In the genomic region with DNA sequence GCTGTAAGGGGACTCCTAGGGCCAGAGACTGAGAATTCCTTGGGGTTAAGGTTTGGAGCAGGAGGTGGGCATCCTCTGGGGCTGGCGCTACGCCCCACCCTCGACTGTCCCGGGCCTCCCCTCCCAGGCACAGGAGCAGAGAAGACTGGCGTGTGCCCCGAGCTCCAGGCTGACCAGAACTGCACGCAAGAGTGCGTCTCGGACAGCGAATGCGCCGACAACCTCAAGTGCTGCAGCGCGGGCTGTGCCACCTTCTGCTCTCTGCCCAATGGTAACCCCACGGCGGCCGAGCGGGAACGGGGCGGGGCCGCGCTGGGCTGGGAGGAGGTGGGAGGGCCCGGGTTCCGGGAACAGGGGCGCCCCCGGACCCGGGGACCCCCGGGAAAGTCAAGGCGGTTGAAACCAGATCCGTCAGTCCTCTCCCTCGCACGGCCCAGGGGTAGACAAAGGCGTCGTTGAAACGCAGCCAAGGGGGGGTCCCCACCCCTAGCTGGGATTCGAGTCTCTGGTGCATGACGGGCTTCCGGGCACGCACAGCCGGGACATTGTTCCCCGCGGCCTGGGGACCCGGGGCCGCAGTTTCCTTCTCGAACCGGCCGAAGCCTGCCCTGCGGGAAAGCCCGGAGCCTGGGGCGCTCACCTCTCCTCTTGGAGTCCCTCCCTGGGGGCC, we compare ENCODE assay signal across 9 cellular contexts. TPM values are rescaled to one million over a fixed set of nuclear protein-coding genes. Genes with fewer than 3 reads are reported as not detected.
DNase-seq lines count a peak whose midpoint lies in the region; ATAC-seq and TF ChIP-seq lines count a peak whose summit lies in the region.
"Had no signal": no experiment of that assay in that cellular context is flagged by ENCODE, and none has a peak within 500 bp of the region (broad histone marks: within the 10 kb centered on the region; RNA-seq: fewer than 3 reads in every experiment).

No MANE protein-coding gene starts in this region.

- H3K27ac Mint-ChIP-seq in chondrocyte (ENCODE audit: unreplicated experiment), result no peak overlapping the region
- H3K27ac Mint-ChIP-seq in stimulated activated memory B cell treated with anti-CD40 and anti-IgM and Interleukin-4, amounts not matched to agents 10 μg/mL and 1 μg/mL and 100 μg/mL, for 72 hours, result peak overlapping the region; percentile 57

- no peaks in the 10 kb centered on the region for H3K9me3 ChIP-seq in right lobe of liver

- H3K4me3 ChIP-seq in right lobe of liver, result peak overlapping the region; percentile 4 to 48 (median 31)

- H3K36me3 ChIP-seq in right lobe of liver, result no peaks in the 10 kb centered on the region

- no peak overlapping the region for H3K27ac ChIP-seq in right lobe of liver

- H3K4me1 Mint-ChIP-seq in chondrocyte (ENCODE audit: low read depth), result peaks cover 15% of the 10 kb centered on the region
- peaks cover 20% of the 10 kb centered on the region for H3K4me1 Mint-ChIP-seq in stimulated activated memory B cell treated with anti-CD40 and anti-IgM and Interleukin-4, amounts not matched to agents 10 μg/mL and 1 μg/mL and 100 μg/mL, for 72 hours

- H3K36me3 Mint-ChIP-seq in chondrocyte (ENCODE audit: low read depth), result peaks cover 2% of the 10 kb centered on the region
- H3K36me3 Mint-ChIP-seq in stimulated activated memory B cell treated with anti-CD40 and anti-IgM and Interleukin-4, amounts not matched to agents 10 μg/mL and 1 μg/mL and 100 μg/mL, for 72 hours, result no peaks in the 10 kb centered on the region

- H3K27me3 Mint-ChIP-seq in chondrocyte (ENCODE audit: low read depth), result peaks cover 41% of the 10 kb centered on the region
- H3K27me3 Mint-ChIP-seq in stimulated activated memory B cell treated with anti-CD40 and anti-IgM and Interleukin-4, amounts not matched to agents 10 μg/mL and 1 μg/mL and 100 μg/mL, for 72 hours, result peaks cover 42% of the 10 kb centered on the region

- H3K9me3 Mint-ChIP-seq in chondrocyte (ENCODE audit: low read depth), result peaks cover 8% of the 10 kb centered on the region
- H3K9me3 Mint-ChIP-seq in stimulated activated memory B cell treated with anti-CD40 and anti-IgM and Interleukin-4, amounts not matched to agents 10 μg/mL and 1 μg/mL and 100 μg/mL, for 72 hours, result no peaks in the 10 kb centered on the region

- WGBS in right lobe of liver (ENCODE audit: insufficient coverage, low coverage, low lambda C conversion rate, missing lambda C conversion rate), result 2% methylated on average over 22 of the region's 50 CpGs

- TF ChIP-seq CTCF in chondrocyte (IDR thresholded peaks at IDR 0.05) (no peak), right lobe of liver (IDR thresholded peaks at IDR 0.05) (no peak)

- DNase-seq in DMS153 treated with DMSO at 0.1 percent for 48 hours (lab: John Stamatoyannopoulos, UW; ENCODE audit: unreplicated experiment), result peak; percentile 56
- DNase-seq in NCI-H345 (lab: John Stamatoyannopoulos, UW), result peak; percentile 78
- no peak for DNase-seq in chondrocyte (ENCODE audit: low spot score)
- DNase-seq in right lobe of liver, result peak in 1 of 3 donors; percentile 37
- DNase-seq in HCEC 1CT, result no peak
- DNase-seq in NCI-H2081 treated with DMSO at 0.1 percent for 48 hours (lab: John Stamatoyannopoulos, UW), result no peak

- no peak for TF ChIP-seq POLR2A in right lobe of liver (IDR thresholded peaks at IDR 0.05)

- peak; percentile 51 for ATAC-seq in GM21515 (IDR thresholded peaks at IDR 0.05; ENCODE audit: unreplicated experiment)
- ATAC-seq in right lobe of liver, result peak; percentile 65 to 82 (median 74)
- ATAC-seq in stimulated activated memory B cell treated with anti-CD40 and anti-IgM and Interleukin-4, amounts not matched to agents 10 μg/mL and 1 μg/mL and 100 μg/mL, for 72 hours, result peak; percentile 71

- peaks cover 0 to 19% (median 0%) of the 10 kb centered on the region in 4 donors for H3K4me1 ChIP-seq in right lobe of liver

- peak overlapping the region; percentile 64 for H3K4me3 Mint-ChIP-seq in chondrocyte (ENCODE audit: unreplicated experiment)
- peak overlapping the region; percentile 59 for H3K4me3 Mint-ChIP-seq in stimulated activated memory B cell treated with anti-CD40 and anti-IgM and Interleukin-4, amounts not matched to agents 10 μg/mL and 1 μg/mL and 100 μg/mL, for 72 hours

- intact Hi-C loops in right lobe of liver (cut with DNase I), result no loop called here

- H3K27me3 ChIP-seq in right lobe of liver, result peaks cover 0 to 16% of the 10 kb centered on the region in 2 donors

RNA-seq across cellular contexts. Expression of a gene that starts 0.8 kb away (rescaled TPM):
- total RNA-seq in chondrocyte, result not detected in 3 replicates
- total RNA-seq in right lobe of liver, result 1 to 10 TPM in 4 of 6 experiments, under 1 TPM in 1, not detected in 1; 0.77 to 2.8 (median 1.8) TPM
- total RNA-seq: SK-MEL-5 had no signal

RNA-seq across cellular contexts. Expression of a gene that starts 45.0 kb away (rescaled TPM):
- total RNA-seq in chondrocyte (not detected in 3 replicates), right lobe of liver (not detected)
- total RNA-seq: SK-MEL-5 had no signal

RNA-seq across cellular contexts. Expression of a gene that starts 54.5 kb away (rescaled TPM):
- total RNA-seq in chondrocyte (100.0 to 116 TPM (median 105 TPM) in 3 replicates), right lobe of liver (10 to 100 TPM; 35.7 to 58.4 (median 40.5) TPM)

Comparison
In these comparisons a context has a peak if more than half of its experiments do, and no peak if none do; other contexts are left out.
1. DNase-seq: peak in DMS153 treated with DMSO at 0.1 percent for 48 hours (single experiment) and NCI-H345 (single experiment); none in chondrocyte (single experiment), HCEC 1CT (single experiment) and NCI-H2081 treated with DMSO at 0.1 percent for 48 hours (single experiment).
2. Peak in every context shown above with its lines, with median percentiles within 50 percentile points of each other: ATAC-seq.